26 cellular contexts compared by ENCODE assay signal in genomic region chr16:77581706-77582105, GRCh38.
"Had no signal": no experiment of that assay in that cellular context is flagged by ENCODE, and none has a peak within 500 bp of the region (broad histone marks: within the 10 kb centered on the region; RNA-seq: fewer than 3 reads in every experiment).

No MANE protein-coding gene starts in this region.

- H3K4me3 Mint-ChIP-seq: activated naive CD4-positive, alpha-beta T cell treated with anti-CD3 and anti-CD28 coated beads for 36 hours; activated naive CD8-positive, alpha-beta T cell treated with anti-CD3 and anti-CD28 coated beads for 36 hours; effector memory CD8-positive, alpha-beta T cell; naive thymus-derived CD4-positive, alpha-beta T cell; T-helper 1 cell treated with Interleukin-12 subunit alpha and Interleukin-12 subunit beta and Interleukin-4 antibody, amounts not matched to agents 30 μg/mL and 1 μg/mL, for 36 hours; type B pancreatic cell had no signal

- H3K27me3 ChIP-seq: ovary, right lobe of liver, uterus had no signal

- H3K27ac ChIP-seq: coronary artery, dorsolateral prefrontal cortex, ovary, right lobe of liver, thoracic aorta, uterus, VCaP had no signal

- H3K4me1 ChIP-seq: uterus had no signal

- DNase-seq: activated CD4-positive, alpha-beta T cell treated with anti-CD3 and anti-CD28 coated beads for 4 hours; activated CD4-positive, alpha-beta T cell treated with anti-CD3 and anti-CD28 coated beads, Interleukin-2, amount 50 U/mL, for 4 hours; activated effector memory CD4-positive, alpha-beta T cell treated with Interleukin-2 at 50 U/mL for 16 hours; activated naive CD4-positive, alpha-beta T cell treated with anti-CD3 and anti-CD28 coated beads for 36 hours; activated naive CD8-positive, alpha-beta T cell treated with anti-CD3 and anti-CD28 coated beads for 36 hours; activated T-cell treated with anti-CD3 and anti-CD28 coated beads for 4 hours; amniotic stem cell; cerebellar nuclear complex; dorsolateral prefrontal cortex; effector memory CD8-positive, alpha-beta T cell; erythroblast; glutamatergic neuron; left cardiac atrium; midbrain; naive thymus-derived CD4-positive, alpha-beta T cell; ovary; right lobe of liver; stimulated activated CD4-positive, alpha-beta T cell treated with anti-CD3 and anti-CD28 coated beads, Interleukin-2, amount 100 ng/mL, for 48 hours; stimulated activated naive CD4-positive, alpha-beta T cell treated with Interleukin-2 at 50 U/mL for 16 hours; T-helper 9 cell; uterus had no signal

- H3K9me3 Mint-ChIP-seq: activated naive CD4-positive, alpha-beta T cell treated with anti-CD3 and anti-CD28 coated beads for 36 hours; activated naive CD8-positive, alpha-beta T cell treated with anti-CD3 and anti-CD28 coated beads for 36 hours; effector memory CD8-positive, alpha-beta T cell; T-helper 1 cell treated with Interleukin-12 subunit alpha and Interleukin-12 subunit beta and Interleukin-4 antibody, amounts not matched to agents 30 μg/mL and 1 μg/mL, for 36 hours had no signal

- H3K36me3 ChIP-seq: ovary, right lobe of liver, thoracic aorta, uterus had no signal

- H3K4me3 ChIP-seq: coronary artery, dorsolateral prefrontal cortex, ovary, right lobe of liver, thoracic aorta, uterus had no signal

- ATAC-seq: effector memory CD8-positive, alpha-beta T cell; naive thymus-derived CD4-positive, alpha-beta T cell; right lobe of liver had no signal

- H3K4me1 Mint-ChIP-seq: activated naive CD8-positive, alpha-beta T cell treated with anti-CD3 and anti-CD28 coated beads for 36 hours had no signal

- H3K36me3 Mint-ChIP-seq: activated naive CD8-positive, alpha-beta T cell treated with anti-CD3 and anti-CD28 coated beads for 36 hours; naive thymus-derived CD4-positive, alpha-beta T cell; type B pancreatic cell had no signal

- H3K9me3 ChIP-seq: ovary, right lobe of liver, thoracic aorta, uterus had no signal
